In the genomic region with DNA sequence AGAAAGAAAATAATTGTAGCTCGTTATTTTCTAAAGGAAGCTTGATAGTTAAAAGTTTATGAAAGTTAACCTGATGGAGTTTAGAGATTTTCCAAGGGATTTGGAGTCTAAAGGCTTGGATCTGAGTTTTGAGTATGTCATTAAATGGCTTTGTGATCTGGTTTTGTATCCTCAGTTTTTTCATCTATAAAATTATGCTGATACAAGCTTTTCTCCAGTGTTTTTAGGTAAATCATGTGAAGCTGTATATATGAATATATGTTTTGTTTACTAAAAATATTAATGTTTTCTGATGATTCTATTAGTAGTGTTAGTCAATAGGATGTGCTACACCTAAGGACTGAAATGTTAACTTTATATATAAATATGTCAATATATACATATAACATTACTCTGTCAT, we compare ENCODE assay signal across 20 cellular contexts.
A peak's percentile ranks its signal among the peaks of the same experiment; 100 is the strongest.
DNase-seq lines count a peak whose midpoint lies in the region; ATAC-seq, FAIRE-seq and TF ChIP-seq lines count a peak whose summit lies in the region.
"Had no signal": no experiment of that assay in that cellular context is flagged by ENCODE, and none has a peak within 500 bp of the region (broad histone marks: within the 10 kb centered on the region; RNA-seq: fewer than 3 reads in every experiment).

No MANE protein-coding gene starts in this region.

- H3K4me2 ChIP-seq in HepG2 (ENCODE audit: low read depth, low read length) (no peak overlapping the region), K562 (ENCODE audit: insufficient read depth, low read length) (no peak overlapping the region)
- H3K4me2 ChIP-seq: BLaER1 had no signal

- H3K27me3 ChIP-seq in HepG2 (ENCODE audit: control insufficient read depth in 1 of 2, insufficient read depth in 2 of 2, low read length in 2 of 2) (no peaks in the 10 kb centered on the region), right lobe of liver (no peaks in the 10 kb centered on the region), K562 (ENCODE audit: control insufficient read depth in 2 of 2, insufficient read depth in 2 of 2, low read length in 2 of 2) (no peaks in the 10 kb centered on the region)
- H3K27me3 ChIP-seq: BE2C, BLaER1 had no signal

- in situ Hi-C loops in HepG2 (cut with HindIII; ENCODE audit: extremely low pct_ligation_motif_present, low pct_unique_long_range_greater_than_20kb), result no loop called here
- in situ Hi-C loops in K562 (cut with MboI), result no loop called here

- H3K27ac ChIP-seq in HepG2 (ENCODE audit: extremely low read length, insufficient read depth, low read length) (no peak overlapping the region), right lobe of liver (no peak overlapping the region), K562 (ENCODE audit: extremely low read depth, low read depth, low read length) (no peak overlapping the region)
- H3K27ac ChIP-seq: 22Rv1, BLaER1, C4-2B had no signal

- H3K79me2 ChIP-seq in HepG2 (ENCODE audit: insufficient read depth, low read length) (no peaks in the 10 kb centered on the region), K562 (ENCODE audit: control insufficient read depth, insufficient read depth, low read length) (no peaks in the 10 kb centered on the region)

- DNase-seq in HepG2 (ENCODE audit: low spot score) (no peak), right lobe of liver (no peak), K562 (ENCODE audit: extremely low read depth in 1 of 4, low spot score in 3 of 4) (no peak), NCI-H510A treated with DMSO at 0.1 percent for 48 hours (lab: John Stamatoyannopoulos, UW) (no peak), C1 segment of cervical spinal cord (lab: John Stamatoyannopoulos, UW) (no peak)
- DNase-seq: ACHN; BE2C; Caco-2; Calu3; CD4-positive, alpha-beta T cell; CD8-positive, alpha-beta T cell; DMS79 treated with DMSO at 0.1 percent for 48 hours; GF-D8 had no signal

- CTCF ChIA-PET in HepG2 (lab: Yijun Ruan, JAX; ENCODE audit: low intra/inter-chr PET ratio, low total read pairs), result no interaction called here
- CTCF ChIA-PET in K562 (lab: Yijun Ruan, JAX; ENCODE audit: low intra/inter-chr PET ratio), result no interaction called here

- 2% methylated on average over 1 of the region's 1 CpG for WGBS in HepG2 (ENCODE audit: low lambda C conversion rate)
- 29% methylated on average over 1 of the region's 1 CpG for WGBS in right lobe of liver (ENCODE audit: insufficient coverage, low coverage, low lambda C conversion rate, missing lambda C conversion rate)
- 0% methylated on average over 1 of the region's 1 CpG for WGBS in K562 (ENCODE audit: insufficient coverage, low coverage, missing lambda C conversion rate)

- H3K4me1 ChIP-seq in HepG2 (ENCODE audit: insufficient read depth, low read length) (0 out of 2 replicates have a peak, but pooled peaks cover 9% of the 10 kb centered on the region), right lobe of liver (no peaks in the 10 kb centered on the region), K562 (replicated peaks in 1 of 2; ENCODE audit: control insufficient read depth in 2 of 2, insufficient read depth in 2 of 2, low read length in 2 of 2) (no peaks in the 10 kb centered on the region)
- H3K4me1 ChIP-seq: BE2C, BLaER1, Caco-2 had no signal

- no peaks in the 10 kb centered on the region for H3K9me3 ChIP-seq in HepG2 (ENCODE audit: low read length)
- no peaks in the 10 kb centered on the region for H3K9me3 ChIP-seq in right lobe of liver
- no peaks in the 10 kb centered on the region for H3K9me3 ChIP-seq in K562 (replicated peaks; ENCODE audit: control insufficient read depth, insufficient read depth, low read depth, low read length)
- H3K9me3 ChIP-seq: BE2C, BLaER1, Caco-2 had no signal

- no TSS peak for BruUV-seq in HepG2 (replicated peaks; lab: Mats Ljungman, UMichigan)
- BruUV-seq in K562 (replicated peaks; lab: Mats Ljungman, UMichigan), result no TSS peak

- no peaks in the 10 kb centered on the region for H3K36me3 ChIP-seq in HepG2 (replicated peaks in 1 of 2; ENCODE audit: control insufficient read depth in 1 of 2, insufficient read depth in 2 of 2, low read length in 2 of 2)
- no peaks in the 10 kb centered on the region for H3K36me3 ChIP-seq in right lobe of liver
- no peaks in the 10 kb centered on the region for H3K36me3 ChIP-seq in K562 (ENCODE audit: control insufficient read depth, insufficient read depth, low read length)
- H3K36me3 ChIP-seq: BE2C, BLaER1 had no signal

- H4K20me1 ChIP-seq in HepG2 (ENCODE audit: insufficient read depth, low read length) (no peaks in the 10 kb centered on the region; the same call in 1 of the 2 replicates), K562 (replicated peaks; ENCODE audit: control insufficient read depth, insufficient read depth, low read length) (no peaks in the 10 kb centered on the region)
- H4K20me1 ChIP-seq: BLaER1 had no signal

- TF ChIP-seq EP300 in HepG2 (IDR thresholded peaks at IDR 0.05; ENCODE audit: low read depth in 2 of 2, low read length in 2 of 2) (no peak), HepG2 (CRISPR knock-in tag; IDR thresholded peaks at IDR 0.05; ENCODE audit: borderline replicate concordance) (no peak), K562 (IDR thresholded peaks at IDR 0.05; ENCODE audit: low read length) (no peak)

- ATAC-seq in HepG2 (no peak), right lobe of liver (no peak), K562 (no peak)
- ATAC-seq: CD8-positive, alpha-beta T cell had no signal

- TF ChIP-seq POLR2A in HepG2 (IDR thresholded peaks at IDR 0.05; ENCODE audit: insufficient read depth in 1 of 2, low read depth in 2 of 2, low read length in 2 of 2) (no peak), right lobe of liver (IDR thresholded peaks at IDR 0.05) (no peak), K562 (conservative IDR thresholded peaks at IDR 0.05) (no peak)

- no peaks in the 10 kb centered on the region for H3K9me1 ChIP-seq in K562 (ENCODE audit: control insufficient read depth, insufficient read depth, low read length)

- no peak overlapping the region for H3K4me3 ChIP-seq in HepG2 (replicated peaks in 1 of 3; ENCODE audit: insufficient read depth in 1 of 3, low read depth in 2 of 3, low read length in 3 of 3)
- H3K4me3 ChIP-seq in right lobe of liver, result no peak overlapping the region
- no peak overlapping the region for H3K4me3 ChIP-seq in K562
- H3K4me3 ChIP-seq: BLaER1 had no signal

- H2AFZ ChIP-seq in HepG2 (ENCODE audit: low read length), result no peak overlapping the region
- H2AFZ ChIP-seq in K562 (ENCODE audit: low read depth, low read length), result no peak overlapping the region

- H3K9ac ChIP-seq in HepG2 (ENCODE audit: insufficient read depth, low read depth, low read length) (no peak overlapping the region), K562 (ENCODE audit: insufficient read depth in 1 of 2, low read depth in 2 of 2, low read length in 2 of 2) (no peak overlapping the region)
- H3K9ac ChIP-seq: BLaER1 had no signal

- POLR2A ChIA-PET in HepG2 (lab: Yijun Ruan, JAX), result no interaction called here
- POLR2A ChIA-PET in K562 (lab: Yijun Ruan, JAX), result no interaction called here

- TF ChIP-seq RAD21 in HepG2 (CRISPR knock-in tag; IDR thresholded peaks at IDR 0.05) (no peak), K562 (CRISPR knock-in tag; conservative IDR thresholded peaks at IDR 0.05 in 1 of 2, IDR thresholded peaks at IDR 0.05 in 1 of 2) (no peak)

- intact Hi-C loops in HepG2 (cut with micrococcal nuclease; ENCODE audit: unreplicated experiment), result no loop called here
- intact Hi-C loops in right lobe of liver (cut with DNase I), result no loop called here
- intact Hi-C loops in K562 (cut with micrococcal nuclease), result no loop called here

- FAIRE-seq in HepG2 (lab: Jason Lieb, UNC), result no peak
- FAIRE-seq in K562 (lab: Jason Lieb, UNC), result no peak
- FAIRE-seq: D721Med, G401.6, GM12891, GM19239 had no signal

- TF ChIP-seq CTCF in HepG2 (CRISPR knock-in tag; IDR thresholded peaks at IDR 0.05) (no peak), right lobe of liver (IDR thresholded peaks at IDR 0.05) (no peak), K562 (IDR thresholded peaks at IDR 0.05 in 2 of 3, conservative IDR thresholded peaks at IDR 0.05 in 1 of 3; ENCODE audit: insufficient read depth in 2 of 3, low read depth in 1 of 3, low read length in 3 of 3) (no peak)

TF ChIP-seq in HepG2, 621 proteins besides CTCF, POLR2A, EP300 and RAD21:
- peak; percentile 70 for TF ChIP-seq MAFF (IDR thresholded peaks at IDR 0.05; ENCODE audit: low read depth, low read length)
- TF ChIP-seq ZMYM3 (CRISPR knock-in tag; IDR thresholded peaks at IDR 0.05), result no peak
- TF ChIP-seq MAFK (conservative IDR thresholded peaks at IDR 0.05 in 1 of 2, IDR thresholded peaks at IDR 0.05 in 1 of 2; ENCODE audit: low read length in 2 of 2), result peak; percentile 73 to 81

TF ChIP-seq in K562, 482 proteins besides CTCF, POLR2A, EP300 and RAD21:
- TF ChIP-seq, protein P1, sequence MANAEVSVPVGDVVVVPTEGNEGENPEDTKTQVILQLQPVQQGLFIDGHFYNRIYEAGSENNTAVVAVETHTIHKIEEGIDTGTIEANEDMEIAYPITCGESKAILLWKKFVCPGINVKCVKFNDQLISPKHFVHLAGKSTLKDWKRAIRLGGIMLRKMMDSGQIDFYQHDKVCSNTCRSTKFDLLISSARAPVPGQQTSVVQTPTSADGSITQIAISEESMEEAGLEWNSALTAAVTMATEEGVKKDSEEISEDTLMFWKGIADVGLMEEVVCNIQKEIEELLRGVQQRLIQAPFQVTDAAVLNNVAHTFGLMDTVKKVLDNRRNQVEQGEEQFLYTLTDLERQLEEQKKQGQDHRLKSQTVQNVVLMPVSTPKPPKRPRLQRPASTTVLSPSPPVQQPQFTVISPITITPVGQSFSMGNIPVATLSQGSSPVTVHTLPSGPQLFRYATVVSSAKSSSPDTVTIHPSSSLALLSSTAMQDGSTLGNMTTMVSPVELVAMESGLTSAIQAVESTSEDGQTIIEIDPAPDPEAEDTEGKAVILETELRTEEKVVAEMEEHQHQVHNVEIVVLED (CRISPR knock-in tag; IDR thresholded peaks at IDR 0.05), result no peak
- peak; percentile 28; the same call in 1 of the 2 replicates for TF ChIP-seq ZNF316 (IDR thresholded peaks at IDR 0.05)
TF ChIP-seq in K562: peak in this region for 1.
